9 cellular contexts compared by ENCODE assay signal in the genomic region with DNA sequence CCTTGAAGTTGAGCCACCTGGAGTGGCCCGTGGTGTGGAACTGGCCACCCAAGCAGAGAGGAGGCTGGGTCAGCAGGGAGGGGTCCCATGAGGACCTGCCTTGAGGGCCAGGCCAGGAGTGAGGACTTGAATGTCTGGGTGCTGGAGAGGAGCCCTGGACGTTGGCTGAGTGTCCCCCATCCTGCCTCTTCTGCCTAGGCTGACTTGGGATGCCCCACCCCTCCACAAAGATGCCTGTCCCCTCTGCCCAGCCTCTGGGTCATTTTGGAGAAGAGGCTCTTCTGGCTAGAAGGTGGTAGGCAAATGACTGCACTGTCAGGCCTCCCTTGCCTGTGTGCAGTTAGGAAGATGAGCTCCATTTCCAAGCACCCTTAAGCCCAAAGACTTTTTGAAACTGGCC. TPM values are rescaled to one million over a fixed set of nuclear protein-coding genes. Genes with fewer than 3 reads are reported as not detected.
DNase-seq lines count a peak whose midpoint lies in the region; ATAC-seq and TF ChIP-seq lines count a peak whose summit lies in the region.
"Had no signal": no experiment of that assay in that cellular context is flagged by ENCODE, and none has a peak within 500 bp of the region (broad histone marks: within the 10 kb centered on the region; RNA-seq: fewer than 3 reads in every experiment).

No MANE protein-coding gene starts in this region.

- no peak for ATAC-seq in stimulated activated naive CD8-positive, alpha-beta T cell treated with anti-CD3 and anti-CD28 coated beads, Interleukin-15, amount 100 ng/mL, for 72 hours
- no peak for ATAC-seq in HG03159 (IDR thresholded peaks at IDR 0.05; ENCODE audit: unreplicated experiment)
- no peak for ATAC-seq in activated CD4-positive, CD25-positive, alpha-beta regulatory T cell treated with anti-CD3 and anti-CD28 coated beads, Interleukin-2, amount 50 U/mL, for 24 hours

- peak overlapping the region; percentile 98 for H3K4me3 Mint-ChIP-seq in T-helper 2 cell treated with Interferon-gamma antibody and Interleukin-4, amounts not matched to agents 5 μg/mL and 100 μg/mL, for 36 hours
- H3K4me3 Mint-ChIP-seq in activated CD4-positive, alpha-beta memory T cell treated with anti-CD3 and anti-CD28 coated beads for 36 hours, result peak overlapping the region; percentile 96
- peak overlapping the region; percentile 87 for H3K4me3 Mint-ChIP-seq in stimulated activated naive CD8-positive, alpha-beta T cell treated with anti-CD3 and anti-CD28 coated beads, Interleukin-15, amount 100 ng/mL, for 72 hours

- peak overlapping the region; percentile 94 for H3K27ac Mint-ChIP-seq in T-helper 2 cell treated with Interferon-gamma antibody and Interleukin-4, amounts not matched to agents 5 μg/mL and 100 μg/mL, for 36 hours
- peak overlapping the region; percentile 87 for H3K27ac Mint-ChIP-seq in activated CD4-positive, alpha-beta memory T cell treated with anti-CD3 and anti-CD28 coated beads for 36 hours
- H3K27ac Mint-ChIP-seq in stimulated activated naive CD8-positive, alpha-beta T cell treated with anti-CD3 and anti-CD28 coated beads, Interleukin-15, amount 100 ng/mL, for 72 hours, result no peak overlapping the region

- POLR2A ChIA-PET in activated CD4-positive, alpha-beta memory T cell treated with anti-CD3 and anti-CD28 coated beads for 36 hours (lab: Charles Lee), result interaction anchor here (0.6 to 5.5 kb wide), 3 partner anchors 75 to 396 kb away, joined by 3 to 46 read pairs (median 3); partner anchors contain the start of gene JUND

- intact Hi-C loops in activated CD4-positive, alpha-beta memory T cell treated with anti-CD3 and anti-CD28 coated beads for 36 hours (cut with micrococcal nuclease), result no loop called here

- H3K4me1 Mint-ChIP-seq in T-helper 2 cell treated with Interferon-gamma antibody and Interleukin-4, amounts not matched to agents 5 μg/mL and 100 μg/mL, for 36 hours (ENCODE audit: low read depth), result peaks cover 61% of the 10 kb centered on the region
- H3K4me1 Mint-ChIP-seq in activated CD4-positive, alpha-beta memory T cell treated with anti-CD3 and anti-CD28 coated beads for 36 hours (ENCODE audit: low read depth), result peaks cover 78% of the 10 kb centered on the region
- peaks cover 91% of the 10 kb centered on the region for H3K4me1 Mint-ChIP-seq in stimulated activated naive CD8-positive, alpha-beta T cell treated with anti-CD3 and anti-CD28 coated beads, Interleukin-15, amount 100 ng/mL, for 72 hours

- H3K4me3 ChIP-seq in foreskin fibroblast (ENCODE audit: low read depth in 1 of 2, low read length in 2 of 2), result peak overlapping the region; percentile 73 to 84

- no peak for DNase-seq in T-helper 2 cell treated with Interferon-gamma antibody and Interleukin-4, amounts not matched to agents 5 μg/mL and 100 μg/mL, for 36 hours (ENCODE audit: low spot score)
- DNase-seq in T-helper 2 cell (no peak), foreskin fibroblast (no peak), NCI-H146 treated with DMSO at 0.1 percent for 48 hours (lab: John Stamatoyannopoulos, UW; ENCODE audit: unreplicated experiment) (no peak)
- DNase-seq in activated CD4-positive, alpha-beta memory T cell treated with anti-CD3 and anti-CD28 coated beads for 36 hours, result no peak
- DNase-seq in stimulated activated naive CD8-positive, alpha-beta T cell treated with anti-CD3 and anti-CD28 coated beads, Interleukin-15, amount 100 ng/mL, for 72 hours, result peak in 1 of 2 donors; percentile 14
- DNase-seq: kidney glomerular epithelial cell had no signal

- CTCF ChIA-PET in activated CD4-positive, alpha-beta memory T cell treated with anti-CD3 and anti-CD28 coated beads for 36 hours (lab: Charles Lee), result interaction anchor here (1.4 to 4.2 kb wide), 3 partner anchors 10 to 32 kb away, joined by 3 to 17 read pairs (median 14); no protein-coding TSS in a partner anchor

- H3K9me3 Mint-ChIP-seq in T-helper 2 cell treated with Interferon-gamma antibody and Interleukin-4, amounts not matched to agents 5 μg/mL and 100 μg/mL, for 36 hours, result no peaks in the 10 kb centered on the region
- H3K9me3 Mint-ChIP-seq in activated CD4-positive, alpha-beta memory T cell treated with anti-CD3 and anti-CD28 coated beads for 36 hours, result no peaks in the 10 kb centered on the region
- no peaks in the 10 kb centered on the region for H3K9me3 Mint-ChIP-seq in stimulated activated naive CD8-positive, alpha-beta T cell treated with anti-CD3 and anti-CD28 coated beads, Interleukin-15, amount 100 ng/mL, for 72 hours

- H3K36me3 Mint-ChIP-seq in T-helper 2 cell treated with Interferon-gamma antibody and Interleukin-4, amounts not matched to agents 5 μg/mL and 100 μg/mL, for 36 hours (ENCODE audit: low read depth), result peaks cover 14% of the 10 kb centered on the region
- H3K36me3 Mint-ChIP-seq in activated CD4-positive, alpha-beta memory T cell treated with anti-CD3 and anti-CD28 coated beads for 36 hours, result peaks cover 1% of the 10 kb centered on the region

- TF ChIP-seq CTCF in foreskin fibroblast (IDR thresholded peaks at IDR 0.05; ENCODE audit: low read depth, low read length), result no peak

- no peaks in the 10 kb centered on the region for H3K27me3 Mint-ChIP-seq in T-helper 2 cell treated with Interferon-gamma antibody and Interleukin-4, amounts not matched to agents 5 μg/mL and 100 μg/mL, for 36 hours (ENCODE audit: low read depth)
- H3K27me3 Mint-ChIP-seq in activated CD4-positive, alpha-beta memory T cell treated with anti-CD3 and anti-CD28 coated beads for 36 hours, result peaks cover 15% of the 10 kb centered on the region
- H3K27me3 Mint-ChIP-seq in stimulated activated naive CD8-positive, alpha-beta T cell treated with anti-CD3 and anti-CD28 coated beads, Interleukin-15, amount 100 ng/mL, for 72 hours, result peaks cover 28% of the 10 kb centered on the region

RNA-seq across cellular contexts. Expression of gene SSBP4, which starts 1.7 kb away (rescaled TPM):
- 100 to 1,000 TPM in 1 of 2 experiments, 10 to 100 TPM in 1; 97.9 to 102 TPM for total RNA-seq in activated CD4-positive, alpha-beta memory T cell treated with anti-CD3 and anti-CD28 coated beads for 36 hours

RNA-seq across cellular contexts. Expression of gene ISYNA1, which starts 17.0 kb away (rescaled TPM):
- 10 to 100 TPM; 19.3 to 20.0 TPM for total RNA-seq in activated CD4-positive, alpha-beta memory T cell treated with anti-CD3 and anti-CD28 coated beads for 36 hours

RNA-seq across cellular contexts. Expression of gene LRRC25, which starts 23.5 kb away (rescaled TPM):
- total RNA-seq in activated CD4-positive, alpha-beta memory T cell treated with anti-CD3 and anti-CD28 coated beads for 36 hours, result not detected

RNA-seq across cellular contexts. Expression of gene GDF15, which starts 35.0 kb away (rescaled TPM):
- not detected for total RNA-seq in activated CD4-positive, alpha-beta memory T cell treated with anti-CD3 and anti-CD28 coated beads for 36 hours

Comparison
In these comparisons a context has a peak if more than half of its experiments do, and no peak if none do; other contexts are left out.
1. H3K27ac Mint-ChIP-seq: peak in T-helper 2 cell treated with Interferon-gamma antibody and Interleukin-4, amounts not matched to agents 5 μg/mL and 100 μg/mL, for 36 hours (single experiment) and activated CD4-positive, alpha-beta memory T cell treated with anti-CD3 and anti-CD28 coated beads for 36 hours (single experiment); none in stimulated activated naive CD8-positive, alpha-beta T cell treated with anti-CD3 and anti-CD28 coated beads, Interleukin-15, amount 100 ng/mL, for 72 hours (0 of 2).
2. Peak in every context shown above with its lines, with median percentiles within 50 percentile points of each other: H3K4me3 Mint-ChIP-seq.